ENCODE assay signal across 8 cellular contexts in genomic region chr13:33228645-33229445, GRCh38. TPM values are rescaled to one million over a fixed set of nuclear protein-coding genes. Genes with fewer than 3 reads are reported as not detected.
DNase-seq lines count a peak whose midpoint lies in the region; ATAC-seq and TF ChIP-seq lines count a peak whose summit lies in the region.

No MANE protein-coding gene starts in this region.

- no peak for TF ChIP-seq POLR2A in heart left ventricle (IDR thresholded peaks at IDR 0.05)

- H3K4me1 ChIP-seq in GM23248 (ENCODE audit: insufficient read depth) (peaks cover 51% of the 10 kb centered on the region), heart left ventricle (peaks cover 7 to 74% (median 47%) of the 10 kb centered on the region in 12 donors)

- peaks cover 11% of the 10 kb centered on the region for H3K9me3 Mint-ChIP-seq in activated CD4-positive, alpha-beta T cell treated with anti-CD3 and anti-CD28 coated beads for 36 hours (ENCODE audit: low read depth)
- H3K9me3 Mint-ChIP-seq in activated CD8-positive, alpha-beta T cell treated with anti-CD3 and anti-CD28 coated beads for 36 hours: no peaks in the 10 kb centered on the region

- no peak overlapping the region for H2AFZ ChIP-seq in GM23248

- WGBS in GM23248 (ENCODE audit: low coverage in 1 of 2, low lambda C conversion rate in 2 of 2, missing lambda C conversion rate in 2 of 2), 2 experiments: 25 to 26% methylated on average over 12 of the region's 12 CpGs
- WGBS in heart left ventricle, 4 donors: 41 to 48% (median 41%) methylated on average over 12 of the region's 12 CpGs

- H3K27me3 ChIP-seq in GM23248 (replicated peaks; ENCODE audit: insufficient read depth): no peaks in the 10 kb centered on the region
- H3K27me3 ChIP-seq in heart left ventricle: no peaks in the 10 kb centered on the region

- peak overlapping the region; percentile 67 for H3K9ac ChIP-seq in GM23248

- H3K9me2 ChIP-seq in GM23248 (ENCODE audit: insufficient read depth): no peaks in the 10 kb centered on the region

- H3K27ac ChIP-seq in GM23248: peak overlapping the region; percentile 92
- H3K27ac ChIP-seq in heart left ventricle: peak overlapping the region; percentile 14 to 75 (median 63)

- in situ Hi-C loops in GM23248 (cut with MboI): no loop called here

- POLR2A ChIA-PET in activated CD4-positive, alpha-beta T cell treated with anti-CD3 and anti-CD28 coated beads for 36 hours (lab: Charles Lee): interaction anchor here (0.6 kb wide), 1 partner anchor 227 kb away, joined by 5 read pairs; no protein-coding TSS in a partner anchor
- POLR2A ChIA-PET in activated CD8-positive, alpha-beta T cell treated with anti-CD3 and anti-CD28 coated beads for 36 hours (lab: Charles Lee): no interaction called here

- H3K9me3 ChIP-seq in GM23248 (ENCODE audit: low read depth) (no peaks in the 10 kb centered on the region), heart left ventricle (peaks cover 0 to 22% (median 0%) of the 10 kb centered on the region in 12 donors)

- peaks cover 45% of the 10 kb centered on the region for H3F3A ChIP-seq in GM23248 (ENCODE audit: insufficient read depth)

- ATAC-seq in activated CD4-positive, alpha-beta T cell treated with anti-CD3 and anti-CD28 coated beads for 36 hours: peak; percentile 81
- ATAC-seq in activated CD8-positive, alpha-beta T cell treated with anti-CD3 and anti-CD28 coated beads for 36 hours: peak; percentile 83
- ATAC-seq in heart left ventricle (peak in 2 of 4 donors; percentile 42 to 43), HG03565 (IDR thresholded peaks at IDR 0.05; ENCODE audit: unreplicated experiment) (no peak)

- intact Hi-C loops in activated CD4-positive, alpha-beta T cell treated with anti-CD3 and anti-CD28 coated beads for 36 hours (cut with DNase I, micrococcal nuclease): loop anchor here (1.0 to 10.0 kb wide), 5 partner anchors 313 to 1936 kb away; no protein-coding TSS in a partner anchor
- intact Hi-C loops in activated CD8-positive, alpha-beta T cell treated with anti-CD3 and anti-CD28 coated beads for 36 hours (cut with micrococcal nuclease): loop anchor here (5.0 kb wide), 2 partner anchors 313 to 493 kb away; no protein-coding TSS in a partner anchor
- intact Hi-C loops in heart left ventricle (cut with DNase I): loop anchor here in 9 of 10 donors (1.0 to 10.0 kb wide), 11 partner anchors 56 to 644 kb away; partner anchors contain the start of genes STARD13 (in 3 of the 9) and PDS5B (in 1 of the 9)

- no peak overlapping the region for H3K4me3 Mint-ChIP-seq in activated CD4-positive, alpha-beta T cell treated with anti-CD3 and anti-CD28 coated beads for 36 hours
- no peak overlapping the region for H3K4me3 Mint-ChIP-seq in activated CD8-positive, alpha-beta T cell treated with anti-CD3 and anti-CD28 coated beads for 36 hours

- no peak for DNase-seq in activated CD4-positive, alpha-beta T cell treated with anti-CD3 and anti-CD28 coated beads for 36 hours
- no peak for DNase-seq in activated CD4-positive, alpha-beta T cell treated with anti-CD3 and anti-CD28 coated beads for 48 hours
- DNase-seq in GM23248 (peak; percentile 73), NCI-H1694 (lab: John Stamatoyannopoulos, UW) (peak; percentile 28), heart left ventricle (no peak), retinal pigment epithelial cell (ENCODE audit: low read depth) (no peak)
- no peak for DNase-seq in activated CD8-positive, alpha-beta T cell treated with anti-CD3 and anti-CD28 coated beads for 36 hours

- peak; percentile 95 for TF ChIP-seq CTCF in activated CD8-positive, alpha-beta T cell treated with anti-CD3 and anti-CD28 coated beads for 36 hours (IDR thresholded peaks at IDR 0.05)
- TF ChIP-seq CTCF in heart left ventricle (IDR thresholded peaks at IDR 0.05): peak; percentile 83 to 98 (median 93)
- peak; percentile 98 for TF ChIP-seq CTCF in retinal pigment epithelial cell (conservative IDR thresholded peaks at IDR 0.05; ENCODE audit: low read depth, low read length)

- peaks cover 6% of the 10 kb centered on the region for H3K27me3 Mint-ChIP-seq in activated CD4-positive, alpha-beta T cell treated with anti-CD3 and anti-CD28 coated beads for 36 hours
- H3K27me3 Mint-ChIP-seq in activated CD8-positive, alpha-beta T cell treated with anti-CD3 and anti-CD28 coated beads for 36 hours: peaks cover 3% of the 10 kb centered on the region

- H3K79me2 ChIP-seq in GM23248 (ENCODE audit: insufficient read depth): peaks cover 86% of the 10 kb centered on the region

- peak overlapping the region; percentile 10 for H3K27ac Mint-ChIP-seq in activated CD4-positive, alpha-beta T cell treated with anti-CD3 and anti-CD28 coated beads for 36 hours
- H3K27ac Mint-ChIP-seq in activated CD8-positive, alpha-beta T cell treated with anti-CD3 and anti-CD28 coated beads for 36 hours: no peak overlapping the region

- peak overlapping the region; percentile 75 for H3K4me2 ChIP-seq in GM23248 (ENCODE audit: unreplicated experiment)

- CTCF ChIA-PET in activated CD4-positive, alpha-beta T cell treated with anti-CD3 and anti-CD28 coated beads for 36 hours (lab: Charles Lee): interaction anchor here (0.6 to 3.0 kb wide), 16 partner anchors 9 to 500 kb away, joined by 3 to 13 read pairs (median 3); no protein-coding TSS in a partner anchor
- CTCF ChIA-PET in activated CD8-positive, alpha-beta T cell treated with anti-CD3 and anti-CD28 coated beads for 36 hours (lab: Charles Lee): interaction anchor here (0.7 to 4.6 kb wide), 12 partner anchors 11 to 496 kb away, joined by 3 to 23 read pairs (median 4); no protein-coding TSS in a partner anchor

- H3K4me1 Mint-ChIP-seq in activated CD4-positive, alpha-beta T cell treated with anti-CD3 and anti-CD28 coated beads for 36 hours: peaks cover 7% of the 10 kb centered on the region
- peaks cover 3% of the 10 kb centered on the region for H3K4me1 Mint-ChIP-seq in activated CD8-positive, alpha-beta T cell treated with anti-CD3 and anti-CD28 coated beads for 36 hours (ENCODE audit: low read depth)

- H3K36me3 ChIP-seq in GM23248 (ENCODE audit: low read depth): peaks cover 12% of the 10 kb centered on the region; the same call in 1 of the 2 replicates
- H3K36me3 ChIP-seq in heart left ventricle: peaks cover 0 to 9% (median 0%) of the 10 kb centered on the region in 9 donors

- peaks cover 4% of the 10 kb centered on the region for H3K36me3 Mint-ChIP-seq in activated CD4-positive, alpha-beta T cell treated with anti-CD3 and anti-CD28 coated beads for 36 hours (ENCODE audit: low read depth)
- no peaks in the 10 kb centered on the region for H3K36me3 Mint-ChIP-seq in activated CD8-positive, alpha-beta T cell treated with anti-CD3 and anti-CD28 coated beads for 36 hours (ENCODE audit: low read depth)

- H3K4me3 ChIP-seq in GM23248: peak overlapping the region; percentile 44
- no peak overlapping the region for H3K4me3 ChIP-seq in heart left ventricle
- no peak overlapping the region for H3K4me3 ChIP-seq in retinal pigment epithelial cell (ENCODE audit: low read length)

- no peaks in the 10 kb centered on the region for H4K20me1 ChIP-seq in GM23248 (ENCODE audit: insufficient read depth)

RNA-seq across cellular contexts. Expression of gene STARD13, which starts 56.7 kb away (rescaled TPM):
- under 1 TPM; 0.35 to 0.57 TPM for total RNA-seq in activated CD4-positive, alpha-beta T cell treated with anti-CD3 and anti-CD28 coated beads for 36 hours
- total RNA-seq in GM23248 (2014; rRNA removed; shearing (Covaris generic)): 13.4 and 16.6 TPM in 2 replicates
- polyA plus RNA-seq in GM23248 (2016; fragmentation: Nextera tagmentation; extraction: Ambion mirVana) (13.2 and 13.8 TPM in 2 replicates), heart left ventricle (10 to 100 TPM in 1 of 2 donors, 1 to 10 TPM in 1; 9.3 to 15.1 TPM)
- total RNA-seq in activated CD8-positive, alpha-beta T cell treated with anti-CD3 and anti-CD28 coated beads for 36 hours: not detected
- 10 to 100 TPM; 18.6 to 39.2 (median 31.6) TPM for total RNA-seq in heart left ventricle

Comparison
In these comparisons a context has a peak if more than half of its experiments do, and no peak if none do; other contexts are left out.
1. DNase-seq: peak in GM23248 (single experiment) and NCI-H1694 (single experiment); none in activated CD4-positive, alpha-beta T cell treated with anti-CD3 and anti-CD28 coated beads for 36 hours (single experiment), activated CD4-positive, alpha-beta T cell treated with anti-CD3 and anti-CD28 coated beads for 48 hours (single experiment), activated CD8-positive, alpha-beta T cell treated with anti-CD3 and anti-CD28 coated beads for 36 hours (single experiment), heart left ventricle (0 of 5) and retinal pigment epithelial cell (single experiment).
2. Peak in every context shown above with its lines, with median percentiles within 50 percentile points of each other: CTCF ChIP-seq.